17 cellular contexts compared by ENCODE assay signal in the genomic region with DNA sequence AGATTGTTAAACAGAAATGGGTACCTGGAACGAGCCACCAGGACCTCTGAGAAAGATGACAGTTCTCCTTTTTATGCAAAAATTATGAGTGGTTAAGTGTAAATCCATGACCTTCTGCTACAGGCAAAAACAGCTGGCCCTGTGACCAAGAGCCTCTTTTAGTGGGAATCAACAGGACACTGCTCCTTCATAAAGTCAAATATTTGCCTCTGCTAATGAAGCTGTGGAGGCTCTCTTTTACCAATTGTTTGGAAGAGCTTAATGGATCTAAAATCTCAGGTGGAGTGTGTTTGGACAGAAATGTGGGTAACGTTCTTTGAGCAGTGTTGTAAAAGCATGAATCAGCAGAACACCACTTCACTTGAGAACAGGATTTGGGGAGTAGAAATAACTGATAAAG.
"Had no signal": no experiment of that assay in that cellular context is flagged by ENCODE, and none has a peak within 500 bp of the region (broad histone marks: within the 10 kb centered on the region; RNA-seq: fewer than 3 reads in every experiment).

No MANE protein-coding gene starts in this region.

- ATAC-seq: activated naive CD4-positive, alpha-beta T cell treated with anti-CD3 and anti-CD28 coated beads, Interleukin-2, amount 50 U/mL, for 72 hours; gastrocnemius medialis; left lobe of liver; natural killer cell; stimulated activated memory B cell treated with anti-CD40 and anti-IgM and Interleukin-4, amounts not matched to agents 10 μg/mL and 1 μg/mL and 100 μg/mL, for 72 hours had no signal

- FAIRE-seq: astrocyte, kidney had no signal

- DNase-seq: activated CD4-positive, alpha-beta T cell treated with anti-CD3 and anti-CD28 coated beads for 1 hour; activated CD4-positive, alpha-beta T cell treated with anti-CD3 and anti-CD28 coated beads, Interleukin-2, amount 50 U/mL, for 4 hours; activated gamma-delta T cell treated with Interleukin-2 at 50 U/mL for 16 hours; adrenal gland; gastrocnemius medialis; head of caudate nucleus; kidney; natural killer cell; spleen; stimulated activated CD4-positive, alpha-beta T cell treated with anti-CD3 and anti-CD28 coated beads, Interleukin-4, amount 100 ng/mL, for 4 hours; testis; upper lobe of left lung; WERI-Rb-1 had no signal
